29 cellular contexts compared by ENCODE assay signal in genomic region chr4:161816958-161817357, GRCh38.
"Had no signal": no experiment of that assay in that cellular context is flagged by ENCODE, and none has a peak within 500 bp of the region (broad histone marks: within the 10 kb centered on the region; RNA-seq: fewer than 3 reads in every experiment).

No MANE protein-coding gene starts in this region.

- ATAC-seq: left colon; left lung; lower lobe of right lung; natural killer cell; pancreas; right cardiac atrium; stimulated activated naive CD8-positive, alpha-beta T cell treated with anti-CD3 and anti-CD28 coated beads, Interleukin-15, amount 100 ng/mL, for 72 hours had no signal

- H3K36me3 ChIP-seq: left lung, lower lobe of right lung, neural progenitor cell, pancreas, prostate gland, sigmoid colon, spleen, tibial nerve, uterus had no signal

- H3K27me3 Mint-ChIP-seq: naive B cell; stimulated activated memory B cell treated with anti-CD40 and anti-IgM and Interleukin-4, amounts not matched to agents 10 μg/mL and 1 μg/mL and 100 μg/mL, for 72 hours; stimulated activated naive CD8-positive, alpha-beta T cell treated with anti-CD3 and anti-CD28 coated beads, Interleukin-15, amount 100 ng/mL, for 72 hours; type B pancreatic cell had no signal

- H3K4me3 ChIP-seq: left lung, lower lobe of right lung, neural progenitor cell, pancreas, prostate gland, sigmoid colon, spleen, tibial nerve, uterus had no signal

- H3K27me3 ChIP-seq: left lung, neural progenitor cell, pancreas, sigmoid colon, spleen, tibial nerve had no signal

- H3K4me2 ChIP-seq: neural progenitor cell had no signal

- H3K9ac ChIP-seq: neural progenitor cell had no signal

- H3K36me3 Mint-ChIP-seq: immature natural killer cell; mesothelial cell of epicardium; naive B cell; natural killer cell; neural progenitor cell; stimulated activated memory B cell treated with anti-CD40 and anti-IgM and Interleukin-4, amounts not matched to agents 10 μg/mL and 1 μg/mL and 100 μg/mL, for 72 hours; type B pancreatic cell had no signal

- H3K4me1 Mint-ChIP-seq: immature natural killer cell; naive B cell; natural killer cell; nephron progenitor cell; neural progenitor cell; stimulated activated memory B cell treated with anti-CD40 and anti-IgM and Interleukin-4, amounts not matched to agents 10 μg/mL and 1 μg/mL and 100 μg/mL, for 72 hours; stimulated activated naive CD8-positive, alpha-beta T cell treated with anti-CD3 and anti-CD28 coated beads, Interleukin-15, amount 100 ng/mL, for 72 hours had no signal

- H3K9me3 ChIP-seq: lower lobe of right lung, pancreas, prostate gland, sigmoid colon, uterus had no signal

- H3K4me1 ChIP-seq: left lung, lower lobe of right lung, neural progenitor cell, pancreas, prostate gland, sigmoid colon, spleen, uterus had no signal

- H3K4me3 Mint-ChIP-seq: immature natural killer cell; mesothelial cell of epicardium; naive B cell; natural killer cell; nephron progenitor cell; neural progenitor cell; stimulated activated memory B cell treated with anti-CD40 and anti-IgM and Interleukin-4, amounts not matched to agents 10 μg/mL and 1 μg/mL and 100 μg/mL, for 72 hours; stimulated activated naive CD8-positive, alpha-beta T cell treated with anti-CD3 and anti-CD28 coated beads, Interleukin-15, amount 100 ng/mL, for 72 hours; type B pancreatic cell had no signal

- DNase-seq: hypothalamus; immature natural killer cell; kidney; left colon; left lung; lower lobe of right lung; mesendoderm; naive B cell; natural killer cell; nephron progenitor cell; pancreas; posterior cingulate gyrus; retina; right cardiac atrium; sigmoid colon; small intestine; spleen; stimulated activated CD4-positive, alpha-beta T cell treated with anti-CD3 and anti-CD28 coated beads, Interleukin-4, amount 100 ng/mL, for 4 hours; stimulated activated CD8-positive, alpha-beta memory T cell treated with anti-CD3 and anti-CD28 coated beads, Interleukin-4, amount 100 ng/mL, for 48 hours; stimulated activated naive CD4-positive, alpha-beta T cell treated with Interleukin-2 at 50 U/mL for 16 hours; stimulated activated naive CD8-positive, alpha-beta T cell treated with anti-CD3 and anti-CD28 coated beads, Interleukin-15, amount 100 ng/mL, for 72 hours; substantia nigra; uterus had no signal

- H2AFZ ChIP-seq: neural progenitor cell had no signal

- H3K27ac ChIP-seq: left lung, lower lobe of right lung, neural progenitor cell, pancreas, prostate gland, sigmoid colon, spleen, tibial nerve, uterus had no signal

- H3K9me3 Mint-ChIP-seq: nephron progenitor cell, neural progenitor cell, type B pancreatic cell had no signal

- H3K27ac Mint-ChIP-seq: immature natural killer cell; mesothelial cell of epicardium; naive B cell; natural killer cell; nephron progenitor cell; neural progenitor cell; stimulated activated memory B cell treated with anti-CD40 and anti-IgM and Interleukin-4, amounts not matched to agents 10 μg/mL and 1 μg/mL and 100 μg/mL, for 72 hours; stimulated activated naive CD8-positive, alpha-beta T cell treated with anti-CD3 and anti-CD28 coated beads, Interleukin-15, amount 100 ng/mL, for 72 hours; type B pancreatic cell had no signal
